ENCODE assay signal across 17 cellular contexts in the genomic region with DNA sequence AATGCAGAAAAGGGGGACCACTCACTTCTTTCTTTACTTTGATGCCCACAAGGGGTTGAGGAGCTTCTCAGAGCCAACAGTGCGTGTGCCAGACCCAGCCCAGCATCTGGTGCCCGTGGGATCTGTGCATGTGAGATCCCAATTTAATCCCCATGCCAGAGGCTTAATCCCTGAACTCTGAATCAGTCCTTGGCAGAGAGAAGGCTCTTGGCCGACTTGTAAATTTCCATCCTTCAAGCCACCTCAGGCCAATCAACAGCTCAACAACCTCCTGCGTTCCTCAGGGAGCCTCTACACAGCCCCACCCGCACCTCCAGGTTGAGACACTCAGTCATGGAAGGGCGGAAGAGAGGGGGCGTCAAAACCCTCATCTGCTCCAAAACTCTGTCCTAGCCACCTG.
DNase-seq lines count a peak whose midpoint lies in the region; ATAC-seq and TF ChIP-seq lines count a peak whose summit lies in the region.
"Had no signal": no experiment of that assay in that cellular context is flagged by ENCODE, and none has a peak within 500 bp of the region (broad histone marks: within the 10 kb centered on the region; RNA-seq: fewer than 3 reads in every experiment).

No MANE protein-coding gene starts in this region.

- no peak overlapping the region for H2AFZ ChIP-seq in mesenchymal stem cell (ENCODE audit: low read depth, low read length)

- TF ChIP-seq POLR2A in esophagus squamous epithelium (IDR thresholded peaks at IDR 0.05): no peak

- no peak overlapping the region for H2BK120ac ChIP-seq in mesenchymal stem cell (ENCODE audit: low read depth, low read length)

- H3K9me3 ChIP-seq in esophagus squamous epithelium (no peaks in the 10 kb centered on the region), mesenchymal stem cell (ENCODE audit: control insufficient read depth, low read length) (no peaks in the 10 kb centered on the region), thymus (ENCODE audit: control insufficient read depth) (no peaks in the 10 kb centered on the region)
- H3K9me3 ChIP-seq: neutrophil had no signal

- H4K8ac ChIP-seq in mesenchymal stem cell (ENCODE audit: low read length): no peak overlapping the region

- H4K91ac ChIP-seq in mesenchymal stem cell (ENCODE audit: low read length): no peak overlapping the region

- no peak overlapping the region for H2BK15ac ChIP-seq in mesenchymal stem cell (ENCODE audit: low read depth, poor library complexity, severe bottlenecking)

- H2BK5ac ChIP-seq in mesenchymal stem cell (ENCODE audit: low read depth, low read length, poor library complexity, severe bottlenecking): no peak overlapping the region

- H3K4ac ChIP-seq in mesenchymal stem cell (ENCODE audit: low read depth in 1 of 2, low read length in 2 of 2): no peak overlapping the region

- H3K18ac ChIP-seq in mesenchymal stem cell (ENCODE audit: low read depth in 1 of 2, low read length in 2 of 2): no peak overlapping the region

- intact Hi-C loops in esophagus squamous epithelium (cut with DNase I): no loop called here

- ATAC-seq in GM21423 (IDR thresholded peaks at IDR 0.05; ENCODE audit: unreplicated experiment) (no peak), GM21447 (IDR thresholded peaks at IDR 0.05; ENCODE audit: unreplicated experiment) (no peak)
- ATAC-seq: activated T-helper 17 cell treated with anti-CD3 and anti-CD28 coated beads, Interleukin-2, amount 50 U/mL, for 72 hours had no signal

- no peak overlapping the region for H3K23ac ChIP-seq in mesenchymal stem cell (ENCODE audit: low read length in 2 of 2)

- H3K27me3 ChIP-seq in esophagus squamous epithelium (peaks cover 0 to 8% (median 0%) of the 10 kb centered on the region in 4 donors), mesenchymal stem cell (ENCODE audit: control insufficient read depth in 1 of 2, insufficient read depth in 1 of 2, low read length in 2 of 2) (no peaks in the 10 kb centered on the region), thymus (ENCODE audit: control insufficient read depth, insufficient read depth) (no peaks in the 10 kb centered on the region)
- H3K27me3 ChIP-seq: brain microvascular endothelial cell had no signal

- H2BK12ac ChIP-seq in mesenchymal stem cell (ENCODE audit: low read length in 2 of 2): no peak overlapping the region

- H3K4me1 ChIP-seq in esophagus squamous epithelium: peaks cover 0 to 44% (median 32%) of the 10 kb centered on the region in 3 donors
- H3K4me1 ChIP-seq in mesenchymal stem cell (ENCODE audit: control insufficient read depth, insufficient read depth, low read depth, low read length): peaks cover 18% of the 10 kb centered on the region
- H3K4me1 ChIP-seq in thymus (ENCODE audit: control insufficient read depth, insufficient read depth, low read length): no peaks in the 10 kb centered on the region

- H3K79me1 ChIP-seq in mesenchymal stem cell (replicated peaks; ENCODE audit: low read length, poor library complexity, severe bottlenecking): no peaks in the 10 kb centered on the region

- no peak overlapping the region for H2AK5ac ChIP-seq in mesenchymal stem cell (ENCODE audit: low read length, severe bottlenecking)

- no peak overlapping the region for H3K4me2 ChIP-seq in mesenchymal stem cell (ENCODE audit: low read length, poor library complexity, severe bottlenecking)

- no peak overlapping the region for H3K14ac ChIP-seq in mesenchymal stem cell (ENCODE audit: low read length in 2 of 2)

- H3K4me3 ChIP-seq in esophagus squamous epithelium (no peak overlapping the region), mesenchymal stem cell (ENCODE audit: insufficient read depth in 1 of 2, low read depth in 1 of 2, low read length in 2 of 2) (peak overlapping the region in 1 of 2 experiments; percentile 8), thymus (ENCODE audit: low read length) (no peak overlapping the region)

- WGBS in esophagus squamous epithelium, 2 donors: 38 to 58% methylated on average over 4 to 7 of the region's 7 CpGs
- WGBS in mesenchymal stem cell: 94% methylated on average over 7 of the region's 7 CpGs
- 93% methylated on average over 7 of the region's 7 CpGs for WGBS in thymus

- peak overlapping the region; percentile 73 for H3K9ac ChIP-seq in mesenchymal stem cell (ENCODE audit: low read length)

- H3K27ac ChIP-seq in esophagus squamous epithelium (peak overlapping the region; percentile 61 to 78 (median 74)), mesenchymal stem cell (ENCODE audit: low read length, poor library complexity, severe bottlenecking) (no peak overlapping the region), thymus (ENCODE audit: low read depth) (peak overlapping the region; percentile 3), caudate nucleus (ENCODE audit: low read depth, low read length) (no peak overlapping the region)
- H3K27ac ChIP-seq: brain microvascular endothelial cell, C4-2B, neutrophil had no signal

- H3K36me3 ChIP-seq in esophagus squamous epithelium: no peaks in the 10 kb centered on the region
- H3K36me3 ChIP-seq in mesenchymal stem cell (ENCODE audit: control insufficient read depth in 1 of 2, insufficient read depth in 2 of 2, low read depth in 1 of 2, low read length in 2 of 2): no peaks in the 10 kb centered on the region
- no peaks in the 10 kb centered on the region for H3K36me3 ChIP-seq in thymus (ENCODE audit: control insufficient read depth, insufficient read depth)
- H3K36me3 ChIP-seq: brain microvascular endothelial cell, neutrophil had no signal

- DNase-seq in M059J (ENCODE audit: low read depth) (peak; percentile 88), esophagus squamous epithelium (lab: John Stamatoyannopoulos, UW) (no peak), mesenchymal stem cell (no peak), caudate nucleus (lab: John Stamatoyannopoulos, UW) (no peak), NCI-H1436 (lab: John Stamatoyannopoulos, UW) (no peak)
- DNase-seq: activated CD4-positive, alpha-beta T cell treated with anti-CD3 and anti-CD28 coated beads, Interleukin-2, amount 50 U/mL, for 1 hour; brain microvascular endothelial cell; effector CD8-positive, alpha-beta T cell; NCI-H1694 treated with DMSO at 0.1 percent for 48 hours; NCI-H69; stimulated activated CD4-positive, alpha-beta T cell treated with anti-CD3 and anti-CD28 coated beads, Interleukin-1b, Interleukin-23, amount 100 ng/mL, for 48 hours had no signal

- TF ChIP-seq CTCF in esophagus squamous epithelium (IDR thresholded peaks at IDR 0.05): no peak

Comparison
In these comparisons a context has a peak if more than half of its experiments do, and no peak if none do; other contexts are left out.
1. H3K27ac ChIP-seq: peak in esophagus squamous epithelium (4 of 4) and thymus (single experiment); none in mesenchymal stem cell (single experiment) and caudate nucleus (single experiment).